ENCODE assay signal across 26 cellular contexts in genomic region chr7:87092568-87093091, GRCh38.
"Had no signal": no experiment of that assay in that cellular context is flagged by ENCODE, and none has a peak within 500 bp of the region (broad histone marks: within the 10 kb centered on the region; RNA-seq: fewer than 3 reads in every experiment).

No MANE protein-coding gene starts in this region.

- H3K27ac ChIP-seq: stomach, suprapubic skin, testis, thoracic aorta, thyroid gland, tibial artery, tibial nerve, transverse colon, upper lobe of left lung, upper lobe of right lung, uterus, vagina had no signal

- H3K4me1 ChIP-seq: stomach, suprapubic skin, testis, thyroid gland, tibial artery, tibial nerve, transverse colon, upper lobe of left lung, upper lobe of right lung, uterus, vagina had no signal

- H3K27me3 ChIP-seq: stomach, suprapubic skin, testis, thyroid gland, tibial artery, tibial nerve, transverse colon, upper lobe of left lung, upper lobe of right lung, uterus, vagina had no signal

- FAIRE-seq: urothelium cell line had no signal

- H3K36me3 ChIP-seq: stomach, suprapubic skin, thoracic aorta, thyroid gland, tibial artery, tibial nerve, transverse colon, upper lobe of left lung, upper lobe of right lung, uterus, vagina had no signal

- H3K4me3 ChIP-seq: stomach, suprapubic skin, testis, thoracic aorta, thyroid gland, tibial artery, tibial nerve, transverse colon, upper lobe of left lung, upper lobe of right lung, uterus, vagina had no signal

- DNase-seq: stimulated activated CD4-positive, alpha-beta T cell treated with anti-CD3 and anti-CD28 coated beads, Interleukin-2, amount 100 ng/mL, for 48 hours; stimulated activated CD4-positive, alpha-beta T cell treated with anti-CD3 and anti-CD28 coated beads, Interleukin-4, amount 100 ng/mL, for 1 hour; stimulated activated CD4-positive, alpha-beta T cell treated with anti-CD3 and anti-CD28 coated beads, Interleukin-4, amount 100 ng/mL, for 24 hours; stimulated activated CD4-positive, alpha-beta T cell treated with anti-CD3 and anti-CD28 coated beads, Interleukin-4, amount 100 ng/mL, for 4 hours; stimulated activated CD8-positive, alpha-beta memory T cell treated with anti-CD3 and anti-CD28 coated beads, Interleukin-4, amount 100 ng/mL, for 48 hours; stimulated activated naive B cell treated with anti-CD40 and anti-IgM and Interleukin-4, amounts not matched to agents 10 μg/mL and 1 μg/mL and 100 μg/mL, for 72 hours; stimulated activated naive CD4-positive, alpha-beta T cell; stimulated activated naive CD4-positive, alpha-beta T cell treated with Interleukin-2 at 50 U/mL for 16 hours; stimulated activated naive CD8-positive, alpha-beta T cell treated with anti-CD3 and anti-CD28 coated beads, Interleukin-15, amount 100 ng/mL, for 72 hours; stomach; substantia nigra; testis; thyroid gland; tibial artery; transverse colon; trophoblast cell; upper lobe of left lung; upper lobe of right lung; uterus had no signal

- H3K9me3 ChIP-seq: suprapubic skin, testis, thoracic aorta, thyroid gland, tibial artery, transverse colon, upper lobe of left lung, upper lobe of right lung, uterus, vagina had no signal

- ATAC-seq: stimulated activated effector memory CD8-positive, alpha-beta T cell treated with anti-CD3 and anti-CD28 coated beads, Interleukin-12 subunit alpha, Interleukin-12 subunit beta, amount 100 ng/mL, for 72 hours; stimulated activated memory B cell treated with anti-CD40 and anti-IgM and Interleukin-4, amounts not matched to agents 10 μg/mL and 1 μg/mL and 100 μg/mL, for 72 hours; stimulated activated naive B cell treated with anti-CD40 and anti-IgM and Interleukin-4, amounts not matched to agents 10 μg/mL and 1 μg/mL and 100 μg/mL, for 72 hours; stimulated activated naive CD8-positive, alpha-beta T cell treated with anti-CD3 and anti-CD28 coated beads, Interleukin-15, amount 100 ng/mL, for 72 hours; upper lobe of right lung had no signal
